ENCODE assay signal across 1 cellular context in genomic region chr16:1610071-1610840, GRCh38.
A peak's percentile ranks its signal among the peaks of the same experiment; 100 is the strongest.
TF ChIP-seq lines count a peak whose summit lies in the region.

No MANE protein-coding gene starts in this region.

TF ChIP-seq in HepG2, 621 proteins besides CTCF, POLR2A, EP300 and RAD21 (continued from another document and continues in another):
- TF ChIP-seq ZNF407 (CRISPR knock-in tag; IDR thresholded peaks at IDR 0.05; ENCODE audit: not compliant biosample characterization) (no peak), ZBTB44 (CRISPR knock-in tag; IDR thresholded peaks at IDR 0.05) (no peak), TBX2 (CRISPR knock-in tag; IDR thresholded peaks at IDR 0.05; ENCODE audit: borderline replicate concordance) (peak; percentile 79; the same call in 1 of the 2 replicates), SETDB1 (CRISPR knock-in tag; IDR thresholded peaks at IDR 0.05; ENCODE audit: borderline replicate concordance) (no peak), POGK (CRISPR knock-in tag; conservative IDR thresholded peaks at IDR 0.05) (0 out of 2 replicates have a peak, but pooled peaks have one; percentile 47), REL (CRISPR knock-in tag; conservative IDR thresholded peaks at IDR 0.05) (0 out of 2 replicates have a peak, but pooled peaks have one; percentile 52), ZNF780A (CRISPR knock-in tag; IDR thresholded peaks at IDR 0.05) (no peak), TRAFD1 (CRISPR knock-in tag; IDR thresholded peaks at IDR 0.05; ENCODE audit: borderline replicate concordance) (0 out of 2 replicates have a peak, but pooled peaks have one; percentile 35), KDM2A (CRISPR knock-in tag; IDR thresholded peaks at IDR 0.05; ENCODE audit: borderline replicate concordance, low read depth) (peak; percentile 53; the same call in 1 of the 2 replicates), REST (IDR thresholded peaks at IDR 0.05; ENCODE audit: borderline replicate concordance in 1 of 2, low read depth in 1 of 2, low read length in 2 of 2) (no peak; a peak in 1 of 4 replicates), NFKBIZ (CRISPR knock-in tag; IDR thresholded peaks at IDR 0.05) (no peak), KDM5A (IDR thresholded peaks at IDR 0.05; ENCODE audit: borderline replicate concordance, low read length) (peak; percentile 39; the same call in 1 of the 2 replicates), DMTF1 (CRISPR knock-in tag; IDR thresholded peaks at IDR 0.05) (no peak), TFAP4 (IDR thresholded peaks at IDR 0.05; ENCODE audit: borderline replicate concordance, low read depth) (peak; percentile 36; the same call in 1 of the 2 replicates), BRD4 (CRISPR knock-in tag; IDR thresholded peaks at IDR 0.05) (peak; percentile 47; the same call in 1 of the 2 replicates), ZBTB3 (CRISPR knock-in tag; IDR thresholded peaks at IDR 0.05; ENCODE audit: borderline replicate concordance, low read depth) (no peak), HMGA1 (CRISPR knock-in tag; conservative IDR thresholded peaks at IDR 0.05) (no peak), KLF16 (CRISPR knock-in tag; IDR thresholded peaks at IDR 0.05) (peak in 1 of 2 experiments; percentile 55; a peak in 2 of 4 replicates), MTERF4 (CRISPR knock-in tag; IDR thresholded peaks at IDR 0.05) (peak; percentile 43; the same call in 1 of the 2 replicates), ZNF562 (CRISPR knock-in tag; IDR thresholded peaks at IDR 0.05; ENCODE audit: borderline replicate concordance) (no peak), ELF3 (CRISPR knock-in tag; IDR thresholded peaks at IDR 0.05) (peak; percentile 97), ONECUT2 (CRISPR knock-in tag; IDR thresholded peaks at IDR 0.05) (no peak), MIER2 (CRISPR knock-in tag; IDR thresholded peaks at IDR 0.05) (no peak), KDM4B (CRISPR knock-in tag; IDR thresholded peaks at IDR 0.05) (no peak), MED1 (CRISPR knock-in tag; IDR thresholded peaks at IDR 0.05) (peak; percentile 32; the same call in 1 of the 2 replicates), SP5 (CRISPR knock-in tag; IDR thresholded peaks at IDR 0.05; ENCODE audit: borderline replicate concordance, low read depth) (peak; percentile 53), CENPX (CRISPR knock-in tag; IDR thresholded peaks at IDR 0.05) (no peak), SAFB2 (CRISPR knock-in tag; IDR thresholded peaks at IDR 0.05; ENCODE audit: borderline replicate concordance, low read depth) (no peak; the same call in none of the 2 replicates), AHR (CRISPR knock-in tag; IDR thresholded peaks at IDR 0.05) (no peak; the same call in 1 of the 2 replicates), MIER3 (CRISPR knock-in tag; IDR thresholded peaks at IDR 0.05; ENCODE audit: borderline replicate concordance) (no peak; the same call in 1 of the 2 replicates), CERS6 (CRISPR knock-in tag; IDR thresholded peaks at IDR 0.05) (no peak), RFX3 (CRISPR knock-in tag; IDR thresholded peaks at IDR 0.05) (peak; percentile 93), ZNF225 (CRISPR knock-in tag; IDR thresholded peaks at IDR 0.05) (no peak)
